In the genomic region with DNA sequence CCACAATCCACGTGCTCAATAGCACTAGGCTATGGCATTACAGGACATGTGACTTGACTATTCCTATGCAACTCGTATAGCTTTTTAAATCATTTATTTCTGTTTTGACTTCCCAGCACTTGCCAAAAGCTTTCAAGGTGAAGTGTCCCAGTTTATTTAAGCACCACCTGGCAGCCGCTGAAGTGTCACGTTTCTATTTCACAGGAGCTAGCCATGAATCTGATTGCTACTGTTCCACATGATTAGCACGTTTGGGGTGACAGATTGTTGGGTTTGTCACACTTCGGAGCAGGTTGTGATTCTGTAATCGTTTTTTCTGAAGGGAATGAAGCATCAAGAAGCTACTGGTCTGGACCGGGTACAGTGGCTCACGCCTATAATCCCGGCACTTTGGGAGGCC, we compare ENCODE assay signal across 20 cellular contexts. TPM values are rescaled to one million over a fixed set of nuclear protein-coding genes. Genes with fewer than 3 reads are reported as not detected.
DNase-seq lines count a peak whose midpoint lies in the region; ATAC-seq and TF ChIP-seq lines count a peak whose summit lies in the region.
"Had no signal": no experiment of that assay in that cellular context is flagged by ENCODE, and none has a peak within 500 bp of the region (broad histone marks: within the 10 kb centered on the region; RNA-seq: fewer than 3 reads in every experiment).

No MANE protein-coding gene starts in this region.

- DNase-seq in DMS79 (lab: John Stamatoyannopoulos, UW) (peak; percentile 66), NCI-H128 (lab: John Stamatoyannopoulos, UW; ENCODE audit: unreplicated experiment) (peak; percentile 39), NCI-H2171 (lab: John Stamatoyannopoulos, UW) (peak; percentile 94), cerebellar cortex (ENCODE audit: low spot score) (peak; percentile 4), ureter (ENCODE audit: low spot score) (no peak), GM20000 (ENCODE audit: low spot score) (no peak), testis (no peak)
- DNase-seq: activated naive CD4-positive, alpha-beta T cell treated with Interleukin-2 at 50 U/mL for 16 hours; activated T-cell treated with anti-CD3 and anti-CD28 coated beads, Interleukin-2, amount 50 U/mL, for 48 hours; DND-41; NCI-H146; PC-9; psoas muscle; SIG-M5; stimulated activated naive B cell treated with anti-CD40 and anti-IgM and Interleukin-4, amounts not matched to agents 10 μg/mL and 1 μg/mL and 100 μg/mL, for 72 hours; T-cell had no signal

- no peak for ATAC-seq in SK-N-SH treated with all-trans-retinoic acid at 6 μM for 48 hours
- ATAC-seq: psoas muscle; stimulated activated naive B cell treated with anti-CD40 and anti-IgM and Interleukin-4, amounts not matched to agents 10 μg/mL and 1 μg/mL and 100 μg/mL, for 72 hours; T-cell had no signal

- no peaks in the 10 kb centered on the region for H3K27me3 ChIP-seq in testis

- H3K9me3 ChIP-seq in testis, result no peaks in the 10 kb centered on the region
- H3K9me3 ChIP-seq: psoas muscle had no signal

- TF ChIP-seq CTCF in GM20000 (IDR thresholded peaks at IDR 0.05; ENCODE audit: extremely low read depth, missing control alignments) (no peak), testis (IDR thresholded peaks at IDR 0.05) (no peak)

- H3K27ac ChIP-seq in testis, result no peak overlapping the region
- H3K27ac ChIP-seq: HL-60, PC-9, psoas muscle had no signal

- no peak for TF ChIP-seq POLR2A in testis (IDR thresholded peaks at IDR 0.05)

- intact Hi-C loops in testis (cut with DNase I; ENCODE audit: low total_unique reads), result no loop called here

- 86 to 88% methylated on average over 10 of the region's 10 CpGs for WGBS in testis, 2 donors

- H3K4me3 ChIP-seq in testis, result no peak overlapping the region
- H3K4me3 ChIP-seq: PC-9, psoas muscle had no signal

- H3K4me1 ChIP-seq in testis, result no peaks in the 10 kb centered on the region
- H3K4me1 ChIP-seq: psoas muscle had no signal

- H3K36me3 ChIP-seq in testis (ENCODE audit: low read depth, missing control alignments), result no peaks in the 10 kb centered on the region

TF ChIP-seq in SK-N-SH treated with all-trans-retinoic acid at 6 μM for 48 hours, 23 proteins besides CTCF, POLR2A, EP300 and RAD21:
- TF ChIP-seq, protein P1, sequence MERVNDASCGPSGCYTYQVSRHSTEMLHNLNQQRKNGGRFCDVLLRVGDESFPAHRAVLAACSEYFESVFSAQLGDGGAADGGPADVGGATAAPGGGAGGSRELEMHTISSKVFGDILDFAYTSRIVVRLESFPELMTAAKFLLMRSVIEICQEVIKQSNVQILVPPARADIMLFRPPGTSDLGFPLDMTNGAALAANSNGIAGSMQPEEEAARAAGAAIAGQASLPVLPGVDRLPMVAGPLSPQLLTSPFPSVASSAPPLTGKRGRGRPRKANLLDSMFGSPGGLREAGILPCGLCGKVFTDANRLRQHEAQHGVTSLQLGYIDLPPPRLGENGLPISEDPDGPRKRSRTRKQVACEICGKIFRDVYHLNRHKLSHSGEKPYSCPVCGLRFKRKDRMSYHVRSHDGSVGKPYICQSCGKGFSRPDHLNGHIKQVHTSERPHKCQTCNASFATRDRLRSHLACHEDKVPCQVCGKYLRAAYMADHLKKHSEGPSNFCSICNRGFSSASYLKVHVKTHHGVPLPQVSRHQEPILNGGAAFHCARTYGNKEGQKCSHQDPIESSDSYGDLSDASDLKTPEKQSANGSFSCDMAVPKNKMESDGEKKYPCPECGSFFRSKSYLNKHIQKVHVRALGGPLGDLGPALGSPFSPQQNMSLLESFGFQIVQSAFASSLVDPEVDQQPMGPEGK (CRISPR knock-in tag; IDR thresholded peaks at IDR 0.05; ENCODE audit: borderline replicate concordance), result no peak
- no peak for TF ChIP-seq ZNF8 (CRISPR knock-in tag; IDR thresholded peaks at IDR 0.05)
- no peak for TF ChIP-seq ISL1 (CRISPR knock-in tag; IDR thresholded peaks at IDR 0.05)
- no peak for TF ChIP-seq SNAI2 (CRISPR knock-in tag; IDR thresholded peaks at IDR 0.05)
- TF ChIP-seq TCF4 (CRISPR knock-in tag; IDR thresholded peaks at IDR 0.05; ENCODE audit: borderline replicate concordance), result no peak
- no peak for TF ChIP-seq RARB (CRISPR knock-in tag; IDR thresholded peaks at IDR 0.05)
- no peak for TF ChIP-seq BACH2 (CRISPR knock-in tag; IDR thresholded peaks at IDR 0.05; ENCODE audit: borderline replicate concordance)
- TF ChIP-seq, protein P2, sequence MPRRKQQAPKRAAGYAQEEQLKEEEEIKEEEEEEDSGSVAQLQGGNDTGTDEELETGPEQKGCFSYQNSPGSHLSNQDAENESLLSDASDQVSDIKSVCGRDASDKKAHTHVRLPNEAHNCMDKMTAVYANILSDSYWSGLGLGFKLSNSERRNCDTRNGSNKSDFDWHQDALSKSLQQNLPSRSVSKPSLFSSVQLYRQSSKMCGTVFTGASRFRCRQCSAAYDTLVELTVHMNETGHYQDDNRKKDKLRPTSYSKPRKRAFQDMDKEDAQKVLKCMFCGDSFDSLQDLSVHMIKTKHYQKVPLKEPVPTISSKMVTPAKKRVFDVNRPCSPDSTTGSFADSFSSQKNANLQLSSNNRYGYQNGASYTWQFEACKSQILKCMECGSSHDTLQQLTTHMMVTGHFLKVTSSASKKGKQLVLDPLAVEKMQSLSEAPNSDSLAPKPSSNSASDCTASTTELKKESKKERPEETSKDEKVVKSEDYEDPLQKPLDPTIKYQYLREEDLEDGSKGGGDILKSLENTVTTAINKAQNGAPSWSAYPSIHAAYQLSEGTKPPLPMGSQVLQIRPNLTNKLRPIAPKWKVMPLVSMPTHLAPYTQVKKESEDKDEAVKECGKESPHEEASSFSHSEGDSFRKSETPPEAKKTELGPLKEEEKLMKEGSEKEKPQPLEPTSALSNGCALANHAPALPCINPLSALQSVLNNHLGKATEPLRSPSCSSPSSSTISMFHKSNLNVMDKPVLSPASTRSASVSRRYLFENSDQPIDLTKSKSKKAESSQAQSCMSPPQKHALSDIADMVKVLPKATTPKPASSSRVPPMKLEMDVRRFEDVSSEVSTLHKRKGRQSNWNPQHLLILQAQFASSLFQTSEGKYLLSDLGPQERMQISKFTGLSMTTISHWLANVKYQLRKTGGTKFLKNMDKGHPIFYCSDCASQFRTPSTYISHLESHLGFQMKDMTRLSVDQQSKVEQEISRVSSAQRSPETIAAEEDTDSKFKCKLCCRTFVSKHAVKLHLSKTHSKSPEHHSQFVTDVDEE (CRISPR knock-in tag; IDR thresholded peaks at IDR 0.05), result no peak
- no peak for TF ChIP-seq OSR1 (CRISPR knock-in tag; IDR thresholded peaks at IDR 0.05)
- no peak for TF ChIP-seq GLIS3 (CRISPR knock-in tag; IDR thresholded peaks at IDR 0.05)
- no peak for TF ChIP-seq ZFP30 (CRISPR knock-in tag; IDR thresholded peaks at IDR 0.05)
- TF ChIP-seq ARNTL (CRISPR knock-in tag; IDR thresholded peaks at IDR 0.05; ENCODE audit: borderline replicate concordance, low read depth), result no peak
- no peak for TF ChIP-seq ESRRG (CRISPR knock-in tag; IDR thresholded peaks at IDR 0.05)
- no peak for TF ChIP-seq ZNF70 (CRISPR knock-in tag; IDR thresholded peaks at IDR 0.05)
TF ChIP-seq in SK-N-SH treated with all-trans-retinoic acid at 6 μM for 48 hours: peak in this region for 0.

RNA-seq across cellular contexts. Expression of a gene that starts 39.9 kb away (rescaled TPM):
- 17.2 TPM for total RNA-seq in ureter
- 100 to 1,000 TPM in 1 of 2 donors, 10 to 100 TPM in 1; 78.3 to 131 TPM for total RNA-seq in testis
- polyA plus RNA-seq in testis (ENCODE audit: insufficient read depth, low read depth, low replicate concordance), result 41.4 TPM
- total RNA-seq: fibroblast of lung had no signal
- polyA plus RNA-seq: CD14-positive monocyte, fibroblast of lung had no signal

Comparison
In these comparisons a context has a peak if more than half of its experiments do, and no peak if none do; other contexts are left out.
1. DNase-seq: peak in DMS79 (single experiment), NCI-H128 (single experiment), NCI-H2171 (single experiment) and cerebellar cortex (single experiment); none in ureter (single experiment), GM20000 (single experiment) and testis (single experiment).